Comparison of ENCODE assay signal across 8 cellular contexts in the genomic region with DNA sequence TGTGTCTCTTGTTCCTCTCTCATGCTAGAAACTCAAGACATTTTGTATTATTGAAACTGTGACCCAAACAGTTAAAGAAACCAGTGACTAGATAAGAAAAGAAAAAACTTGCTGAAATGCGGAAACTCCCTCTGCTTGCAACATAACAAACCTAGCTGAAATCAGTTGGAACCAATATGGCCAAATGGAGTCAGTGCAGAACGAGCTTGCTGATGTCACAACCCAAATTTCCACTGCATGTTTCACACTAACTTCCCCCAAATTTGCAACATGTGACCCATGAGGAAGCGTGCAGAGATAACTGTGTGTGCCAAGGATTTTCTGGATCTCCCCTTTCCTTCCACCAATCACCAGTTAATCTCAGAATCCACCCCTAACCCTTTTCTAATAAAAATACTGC.
A peak's percentile ranks its signal among the peaks of the same experiment; 100 is the strongest.
DNase-seq lines count a peak whose midpoint lies in the region; ATAC-seq lines count a peak whose summit lies in the region.

No MANE protein-coding gene starts in this region.

- intact Hi-C loops in left cardiac atrium (cut with DNase I): no loop called here

- DNase-seq in AG20443 (ENCODE audit: low spot score) (peak; percentile 23), NCI-H226 (peak; percentile 27), left cardiac atrium (peak; percentile 48), ureter (ENCODE audit: low spot score) (peak; percentile 58), DMS153 treated with DMSO at 0.1 percent for 48 hours (lab: John Stamatoyannopoulos, UW; ENCODE audit: unreplicated experiment) (no peak)
- DNase-seq in activated naive CD4-positive, alpha-beta T cell (lab: John Stamatoyannopoulos, UW): no peak
- no peak for DNase-seq in stimulated activated CD4-positive, alpha-beta T cell treated with anti-CD3 and anti-CD28 coated beads, Interleukin-4, amount 100 ng/mL, for 4 hours

- peak; percentile 44 for ATAC-seq in GM21528 (IDR thresholded peaks at IDR 0.05; ENCODE audit: low FRiP score, unreplicated experiment)
- ATAC-seq in left cardiac atrium: peak; percentile 90 to 96

Comparison
In these comparisons a context has a peak if more than half of its experiments do, and no peak if none do; other contexts are left out.
1. DNase-seq: peak in AG20443 (single experiment), NCI-H226 (single experiment), left cardiac atrium (single experiment) and ureter (single experiment); none in DMS153 treated with DMSO at 0.1 percent for 48 hours (single experiment), activated naive CD4-positive, alpha-beta T cell (0 of 4) and stimulated activated CD4-positive, alpha-beta T cell treated with anti-CD3 and anti-CD28 coated beads, Interleukin-4, amount 100 ng/mL, for 4 hours (0 of 2).